ENCODE assay signal across 1 cellular context in the genomic region with DNA sequence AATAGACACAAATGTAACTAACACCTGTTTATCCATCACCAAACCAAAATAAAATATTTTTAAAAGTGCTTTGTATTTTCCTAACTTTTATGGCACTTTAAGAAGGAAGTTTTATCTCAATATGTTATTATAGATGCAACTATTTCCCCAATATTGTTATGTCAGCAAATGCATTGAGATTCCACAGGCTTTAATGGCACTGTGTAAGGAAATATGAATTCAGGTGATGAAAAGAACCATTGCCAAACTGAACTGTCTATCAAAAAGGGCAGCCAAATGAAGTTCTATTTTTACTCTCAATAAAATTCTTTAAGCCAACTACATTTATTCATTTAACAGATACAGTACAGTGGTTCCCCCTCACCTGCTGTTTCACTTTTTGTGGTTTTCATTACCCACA.
TF ChIP-seq lines count a peak whose summit lies in the region.

No MANE protein-coding gene starts in this region.

TF ChIP-seq in K562, 482 proteins besides CTCF, POLR2A, EP300 and RAD21 (continued from another document):
- TF ChIP-seq, protein P1, sequence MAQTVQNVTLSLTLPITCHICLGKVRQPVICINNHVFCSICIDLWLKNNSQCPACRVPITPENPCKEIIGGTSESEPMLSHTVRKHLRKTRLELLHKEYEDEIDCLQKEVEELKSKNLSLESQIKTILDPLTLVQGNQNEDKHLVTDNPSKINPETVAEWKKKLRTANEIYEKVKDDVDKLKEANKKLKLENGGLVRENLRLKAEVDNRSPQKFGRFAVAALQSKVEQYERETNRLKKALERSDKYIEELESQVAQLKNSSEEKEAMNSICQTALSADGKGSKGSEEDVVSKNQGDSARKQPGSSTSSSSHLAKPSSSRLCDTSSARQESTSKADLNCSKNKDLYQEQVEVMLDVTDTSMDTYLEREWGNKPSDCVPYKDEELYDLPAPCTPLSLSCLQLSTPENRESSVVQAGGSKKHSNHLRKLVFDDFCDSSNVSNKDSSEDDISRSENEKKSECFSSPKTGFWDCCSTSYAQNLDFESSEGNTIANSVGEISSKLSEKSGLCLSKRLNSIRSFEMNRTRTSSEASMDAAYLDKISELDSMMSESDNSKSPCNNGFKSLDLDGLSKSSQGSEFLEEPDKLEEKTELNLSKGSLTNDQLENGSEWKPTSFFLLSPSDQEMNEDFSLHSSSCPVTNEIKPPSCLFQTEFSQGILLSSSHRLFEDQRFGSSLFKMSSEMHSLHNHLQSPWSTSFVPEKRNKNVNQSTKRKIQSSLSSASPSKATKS (CRISPR knock-in tag; IDR thresholded peaks at IDR 0.05): no peak
- TF ChIP-seq, protein P2, sequence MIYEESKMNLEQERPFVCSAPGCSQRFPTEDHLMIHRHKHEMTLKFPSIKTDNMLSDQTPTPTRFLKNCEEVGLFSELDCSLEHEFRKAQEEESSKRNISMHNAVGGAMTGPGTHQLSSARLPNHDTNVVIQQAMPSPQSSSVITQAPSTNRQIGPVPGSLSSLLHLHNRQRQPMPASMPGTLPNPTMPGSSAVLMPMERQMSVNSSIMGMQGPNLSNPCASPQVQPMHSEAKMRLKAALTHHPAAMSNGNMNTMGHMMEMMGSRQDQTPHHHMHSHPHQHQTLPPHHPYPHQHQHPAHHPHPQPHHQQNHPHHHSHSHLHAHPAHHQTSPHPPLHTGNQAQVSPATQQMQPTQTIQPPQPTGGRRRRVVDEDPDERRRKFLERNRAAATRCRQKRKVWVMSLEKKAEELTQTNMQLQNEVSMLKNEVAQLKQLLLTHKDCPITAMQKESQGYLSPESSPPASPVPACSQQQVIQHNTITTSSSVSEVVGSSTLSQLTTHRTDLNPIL (CRISPR knock-in tag; IDR thresholded peaks at IDR 0.05): no peak
- TF ChIP-seq SRSF1 (IDR thresholded peaks at IDR 0.05; ENCODE audit: low read depth, low read length): no peak
- TF ChIP-seq MYC (IDR thresholded peaks at IDR 0.05; ENCODE audit: low read depth, low read length): no peak
- TF ChIP-seq MYC (CRISPR knock-in tag; IDR thresholded peaks at IDR 0.05; ENCODE audit: borderline replicate concordance, low read depth): no peak
